9 cellular contexts compared by ENCODE assay signal in the genomic region with DNA sequence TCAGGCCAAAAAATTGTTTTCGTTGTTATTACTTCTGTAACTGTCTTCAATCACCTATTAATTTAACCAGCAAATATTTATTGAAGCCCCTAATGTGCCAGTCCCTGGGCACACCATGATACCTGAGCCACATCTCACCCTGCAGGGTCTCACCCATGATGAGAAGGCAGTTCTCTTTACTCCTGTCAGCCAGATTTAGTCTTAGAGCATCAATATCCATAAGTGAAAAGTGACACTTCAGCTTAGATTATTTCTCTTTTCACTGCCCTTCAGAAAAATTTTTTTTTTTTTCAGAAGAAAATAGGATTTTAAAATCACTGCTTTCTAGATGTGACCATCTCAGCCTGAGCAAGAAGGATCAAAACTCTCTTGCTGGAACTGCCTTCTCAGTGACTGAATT.
DNase-seq lines count a peak whose midpoint lies in the region; ATAC-seq, FAIRE-seq and TF ChIP-seq lines count a peak whose summit lies in the region.
"Had no signal": no experiment of that assay in that cellular context is flagged by ENCODE, and none has a peak within 500 bp of the region (broad histone marks: within the 10 kb centered on the region; RNA-seq: fewer than 3 reads in every experiment).

No MANE protein-coding gene starts in this region.

- H3K9me1 ChIP-seq in keratinocyte (ENCODE audit: control insufficient read depth, extremely low read depth, insufficient read depth, low read length): no peaks in the 10 kb centered on the region

- H3K4me2 ChIP-seq in keratinocyte (ENCODE audit: control insufficient read depth, extremely low read depth, insufficient read depth, low read depth, low read length): peak overlapping the region; percentile 84

- peak overlapping the region; percentile 90 for H3K27ac Mint-ChIP-seq in T-helper 17 cell

- H3K4me1 ChIP-seq in keratinocyte (ENCODE audit: control insufficient read depth, extremely low read depth, insufficient read depth, low read length): peaks cover 21% of the 10 kb centered on the region
- peaks cover 0 to 3% of the 10 kb centered on the region in 2 donors for H3K4me1 ChIP-seq in thoracic aorta (ENCODE audit: control insufficient read depth in 1 of 2, low read depth in 2 of 2)

- peak overlapping the region in 2 of 3 experiments; percentile 24 to 67 for H3K4me3 ChIP-seq in keratinocyte (ENCODE audit: control insufficient read depth in 2 of 3, extremely low read depth in 1 of 3, insufficient read depth in 2 of 3, low read depth in 1 of 3, low read length in 3 of 3)
- peak overlapping the region; percentile 64 for H3K4me3 ChIP-seq in thoracic aorta
- H3K4me3 ChIP-seq: cardiac muscle cell had no signal

- no peak for FAIRE-seq in keratinocyte (lab: Jason Lieb, UNC)

- peaks cover 10% of the 10 kb centered on the region for H3K27me3 Mint-ChIP-seq in activated T-cell treated with anti-CD3 and anti-CD28 coated beads, Interleukin-2, amount 50 U/mL, for 4 hours (ENCODE audit: low read depth)
- H3K27me3 Mint-ChIP-seq in T-helper 17 cell: peaks cover 35% of the 10 kb centered on the region

- no peaks in the 10 kb centered on the region for H3K9me3 Mint-ChIP-seq in activated T-cell treated with anti-CD3 and anti-CD28 coated beads, Interleukin-2, amount 50 U/mL, for 4 hours

- no peak for ATAC-seq in activated T-cell treated with anti-CD3 and anti-CD28 coated beads, Interleukin-2, amount 50 U/mL, for 4 hours
- ATAC-seq in T-helper 17 cell: no peak
- ATAC-seq in thoracic aorta (ENCODE audit: insufficient number of reproducible peaks, low FRiP score, low read depth): no peak
- ATAC-seq in HG02884 (IDR thresholded peaks at IDR 0.05; ENCODE audit: unreplicated experiment): no peak
- ATAC-seq in GM19467 (IDR thresholded peaks at IDR 0.05; ENCODE audit: unreplicated experiment): no peak

- H3K27ac ChIP-seq in keratinocyte (ENCODE audit: control insufficient read depth, insufficient read depth, low read length) (no peak overlapping the region), thoracic aorta (no peak overlapping the region)
- H3K27ac ChIP-seq: cardiac muscle cell had no signal

- H3K4me1 Mint-ChIP-seq in activated T-cell treated with anti-CD3 and anti-CD28 coated beads, Interleukin-2, amount 50 U/mL, for 4 hours (ENCODE audit: low read depth): peaks cover 21% of the 10 kb centered on the region
- H3K4me1 Mint-ChIP-seq in T-helper 17 cell: peaks cover 13% of the 10 kb centered on the region

- no peak for DNase-seq in activated T-cell treated with anti-CD3 and anti-CD28 coated beads, Interleukin-2, amount 50 U/mL, for 4 hours
- DNase-seq in activated T-cell treated with anti-CD3 and anti-CD28 coated beads, Interleukin-2, amount 50 U/mL, for 48 hours: no peak
- DNase-seq in T-helper 17 cell (no peak), keratinocyte (ENCODE audit: low read depth, low spot score) (no peak), thoracic aorta (ENCODE audit: low spot score) (no peak), NCI-H2196 (lab: John Stamatoyannopoulos, UW; ENCODE audit: unreplicated experiment) (no peak)

- peak overlapping the region; percentile 85 for H3K4me3 Mint-ChIP-seq in activated T-cell treated with anti-CD3 and anti-CD28 coated beads, Interleukin-2, amount 50 U/mL, for 4 hours
- peak overlapping the region; percentile 93 for H3K4me3 Mint-ChIP-seq in T-helper 17 cell

- H3K36me3 ChIP-seq in keratinocyte (ENCODE audit: control insufficient read depth in 2 of 2, extremely low read depth in 1 of 2, insufficient read depth in 2 of 2, low read length in 2 of 2) (no peaks in the 10 kb centered on the region), thoracic aorta (no peaks in the 10 kb centered on the region)
- H3K36me3 ChIP-seq: cardiac muscle cell had no signal

- no peaks in the 10 kb centered on the region for H3K36me3 Mint-ChIP-seq in activated T-cell treated with anti-CD3 and anti-CD28 coated beads, Interleukin-2, amount 50 U/mL, for 4 hours (ENCODE audit: insufficient read depth)
- H3K36me3 Mint-ChIP-seq in T-helper 17 cell (ENCODE audit: low read depth): peaks cover 3% of the 10 kb centered on the region

- H3K9me3 ChIP-seq in T-helper 17 cell (ENCODE audit: control insufficient read depth, low read length, poor library complexity, severe bottlenecking): no peaks in the 10 kb centered on the region
- no peaks in the 10 kb centered on the region for H3K9me3 ChIP-seq in keratinocyte (ENCODE audit: control insufficient read depth, low read depth, low read length)
- H3K9me3 ChIP-seq in thoracic aorta: no peaks in the 10 kb centered on the region

- H3K27me3 ChIP-seq in keratinocyte (ENCODE audit: control insufficient read depth, extremely low read depth, insufficient read depth, low read length): no peaks in the 10 kb centered on the region
- H3K27me3 ChIP-seq in thoracic aorta (replicated peaks; ENCODE audit: insufficient read depth): peaks cover 8% of the 10 kb centered on the region
- H3K27me3 ChIP-seq: cardiac muscle cell had no signal

- H3K9ac ChIP-seq in keratinocyte (ENCODE audit: control insufficient read depth, extremely low read depth, insufficient read depth, low read length): peak overlapping the region; percentile 16

- dilution Hi-C loops in keratinocyte (cut with MboI; ENCODE audit: extremely low pct_ligation_motif_present, low sequenced_read_pairs): no loop called here

- TF ChIP-seq CTCF in keratinocyte (optimal IDR thresholded peaks at IDR 0.05 in 1 of 3, IDR thresholded peaks at IDR 0.05 in 1 of 3, conservative IDR thresholded peaks at IDR 0.05 in 1 of 3; ENCODE audit: extremely low read depth in 1 of 3, insufficient read depth in 2 of 3, low read length in 3 of 3) (no peak), thoracic aorta (IDR thresholded peaks at IDR 0.05) (no peak)

- H3K79me2 ChIP-seq in keratinocyte (ENCODE audit: control insufficient read depth, insufficient read depth, low read length): no peaks in the 10 kb centered on the region

- H2AFZ ChIP-seq in keratinocyte (ENCODE audit: control insufficient read depth, low read length): peak overlapping the region; percentile 88

- no peaks in the 10 kb centered on the region for H4K20me1 ChIP-seq in keratinocyte (ENCODE audit: control insufficient read depth, extremely low read depth, insufficient read depth, low read length)
